ENCODE assay signal across 27 cellular contexts in the genomic region with DNA sequence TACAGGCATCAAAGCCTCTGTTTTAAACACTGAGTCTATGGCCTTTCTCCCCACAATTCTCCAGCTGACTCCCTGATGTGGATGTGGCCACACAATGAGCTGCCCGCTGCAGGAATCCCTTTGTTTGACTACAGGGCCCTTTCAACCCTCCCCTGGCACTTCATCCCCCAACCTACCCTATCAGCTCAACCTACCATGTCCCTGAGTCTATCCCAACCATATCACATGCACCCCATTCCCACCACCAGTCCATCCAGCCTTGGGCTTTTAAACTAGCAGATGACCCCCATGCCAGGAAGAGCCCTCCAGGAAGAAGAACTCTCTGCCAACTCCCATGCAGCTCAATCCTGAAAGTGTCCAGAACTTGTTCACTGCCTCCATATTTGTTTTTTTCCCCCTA. TPM values are rescaled to one million over a fixed set of nuclear protein-coding genes. Genes with fewer than 3 reads are reported as not detected.
DNase-seq lines count a peak whose midpoint lies in the region; ATAC-seq and TF ChIP-seq lines count a peak whose summit lies in the region.
"Had no signal": no experiment of that assay in that cellular context is flagged by ENCODE, and none has a peak within 500 bp of the region (broad histone marks: within the 10 kb centered on the region; RNA-seq: fewer than 3 reads in every experiment).

No MANE protein-coding gene starts in this region.

- no peaks in the 10 kb centered on the region for H3K27me3 ChIP-seq in right atrium auricular region
- H3K27me3 ChIP-seq in lung (ENCODE audit: control insufficient read depth, insufficient read depth): no peaks in the 10 kb centered on the region
- no peaks in the 10 kb centered on the region for H3K27me3 ChIP-seq in upper lobe of right lung
- H3K27me3 ChIP-seq: BE2C, BLaER1 had no signal

- ATAC-seq in Right ventricle myocardium superior (ENCODE audit: poor library complexity): no peak
- no peak for ATAC-seq in lung (ENCODE audit: insufficient read depth, low FRiP score)
- ATAC-seq in upper lobe of right lung: no peak
- ATAC-seq: A549, GM12878 had no signal

- no peaks in the 10 kb centered on the region for H3K4me1 Mint-ChIP-seq in activated CD4-positive, alpha-beta T cell treated with anti-CD3 and anti-CD28 coated beads, Interleukin-2, amount 10 ng/mL, durations not matched to agents 24 days and 14 days
- H3K4me1 Mint-ChIP-seq: CD4-positive, alpha-beta memory T cell; CD4-positive, CD25-positive, alpha-beta regulatory T cell; CD8-positive, alpha-beta memory T cell had no signal

- no peak overlapping the region for H3K4me3 Mint-ChIP-seq in activated CD4-positive, alpha-beta T cell treated with anti-CD3 and anti-CD28 coated beads, Interleukin-2, amount 10 ng/mL, durations not matched to agents 24 days and 14 days
- H3K4me3 Mint-ChIP-seq: CD14-positive monocyte; CD4-positive, alpha-beta memory T cell; CD4-positive, CD25-positive, alpha-beta regulatory T cell; CD8-positive, alpha-beta memory T cell had no signal

- H3K27me3 Mint-ChIP-seq in activated CD4-positive, alpha-beta T cell treated with anti-CD3 and anti-CD28 coated beads, Interleukin-2, amount 10 ng/mL, durations not matched to agents 24 days and 14 days: peaks cover 6% of the 10 kb centered on the region

- intact Hi-C loops in activated CD4-positive, alpha-beta T cell treated with anti-CD3 and anti-CD28 coated beads, Interleukin-2, amount 10 ng/mL, durations not matched to agents 24 days and 14 days (cut with micrococcal nuclease): no loop called here
- intact Hi-C loops in Right ventricle myocardium superior (cut with DNase I): no loop called here
- intact Hi-C loops in upper lobe of right lung (cut with DNase I): no loop called here

- TF ChIP-seq CTCF in right atrium auricular region (IDR thresholded peaks at IDR 0.05): no peak
- no peak for TF ChIP-seq CTCF in lung (IDR thresholded peaks at IDR 0.05; ENCODE audit: control extremely low read depth, extremely low read depth)
- TF ChIP-seq CTCF in upper lobe of right lung (IDR thresholded peaks at IDR 0.05): no peak

- 86 to 92% methylated on average over 1 of the region's 1 CpG for WGBS in lung, 2 donors

- no peaks in the 10 kb centered on the region for H3K9me3 ChIP-seq in right atrium auricular region
- H3K9me3 ChIP-seq in lung (ENCODE audit: control insufficient read depth in 2 of 2, insufficient read depth in 1 of 2, low read length in 1 of 2): peaks cover 0 to 4% of the 10 kb centered on the region in 2 donors
- H3K9me3 ChIP-seq in upper lobe of right lung: no peaks in the 10 kb centered on the region
- H3K9me3 ChIP-seq: A549, BE2C, BLaER1 had no signal

- H3K36me3 Mint-ChIP-seq in activated CD4-positive, alpha-beta T cell treated with anti-CD3 and anti-CD28 coated beads, Interleukin-2, amount 10 ng/mL, durations not matched to agents 24 days and 14 days (ENCODE audit: low read depth): no peaks in the 10 kb centered on the region
- H3K36me3 Mint-ChIP-seq: CD4-positive, alpha-beta memory T cell; CD4-positive, CD25-positive, alpha-beta regulatory T cell; CD8-positive, alpha-beta memory T cell had no signal

- H3K4me1 ChIP-seq in right atrium auricular region: no peaks in the 10 kb centered on the region
- H3K4me1 ChIP-seq in lung (ENCODE audit: control insufficient read depth in 2 of 2, insufficient read depth in 2 of 2, low read length in 2 of 2): peaks cover 0 to 3% of the 10 kb centered on the region in 2 donors
- no peaks in the 10 kb centered on the region for H3K4me1 ChIP-seq in upper lobe of right lung
- H3K4me1 ChIP-seq: A549, BE2C, BLaER1 had no signal

- H3K9me3 Mint-ChIP-seq in activated CD4-positive, alpha-beta T cell treated with anti-CD3 and anti-CD28 coated beads, Interleukin-2, amount 10 ng/mL, durations not matched to agents 24 days and 14 days: no peaks in the 10 kb centered on the region
- H3K9me3 Mint-ChIP-seq: CD4-positive, alpha-beta memory T cell had no signal

- no peak overlapping the region for H3K4me3 ChIP-seq in right atrium auricular region
- no peak overlapping the region for H3K4me3 ChIP-seq in lung
- no peak overlapping the region for H3K4me3 ChIP-seq in upper lobe of right lung
- H3K4me3 ChIP-seq: A549, BLaER1, GM12878 had no signal

- H3K27ac ChIP-seq in right atrium auricular region (no peak overlapping the region), lung (ENCODE audit: low read depth in 1 of 2, low read length in 1 of 2) (no peak overlapping the region), upper lobe of right lung (no peak overlapping the region)
- H3K27ac ChIP-seq: 22Rv1, A549, BLaER1 had no signal

- H3K36me3 ChIP-seq in right atrium auricular region (no peaks in the 10 kb centered on the region), lung (ENCODE audit: control insufficient read depth in 2 of 2, insufficient read depth in 2 of 2, low read length in 2 of 2) (no peaks in the 10 kb centered on the region), upper lobe of right lung (no peaks in the 10 kb centered on the region)
- H3K36me3 ChIP-seq: BE2C, BLaER1 had no signal

- H3K27ac Mint-ChIP-seq in activated CD4-positive, alpha-beta T cell treated with anti-CD3 and anti-CD28 coated beads, Interleukin-2, amount 10 ng/mL, durations not matched to agents 24 days and 14 days: no peak overlapping the region
- H3K27ac Mint-ChIP-seq: CD4-positive, alpha-beta memory T cell; CD4-positive, CD25-positive, alpha-beta regulatory T cell; CD8-positive, alpha-beta memory T cell had no signal

- DNase-seq in activated CD4-positive, alpha-beta T cell treated with anti-CD3 and anti-CD28 coated beads, Interleukin-2, amount 10 ng/mL, durations not matched to agents 24 days and 14 days: peak; percentile 28
- no peak for DNase-seq in activated CD4-positive, alpha-beta T cell treated with anti-CD3 and anti-CD28 coated beads, Interleukin-2, amount 50 U/mL, for 48 hours
- peak; percentile 23 for DNase-seq in right atrium auricular region (ENCODE audit: low spot score)
- DNase-seq in Right ventricle myocardium superior: no peak
- peak; percentile 17 for DNase-seq in lung (ENCODE audit: low spot score)
- DNase-seq in upper lobe of right lung: peak; percentile 3
- DNase-seq in T-helper 9 cell: no peak
- DNase-seq in NCI-H2196 treated with DMSO at 0.1 percent for 48 hours (lab: John Stamatoyannopoulos, UW; ENCODE audit: unreplicated experiment): no peak
- DNase-seq: BE2C; C1 segment of cervical spinal cord; CD4-positive, alpha-beta memory T cell; CD4-positive, CD25-positive, alpha-beta regulatory T cell; CD8-positive, alpha-beta memory T cell; COR-L47; DMS 273 treated with DMSO at 0.1 percent for 48 hours; DMS79; DND-41; EL; GDM1 had no signal

RNA-seq across cellular contexts. Expression of a gene that starts 46.9 kb away (rescaled TPM):
- total RNA-seq in activated CD4-positive, alpha-beta T cell treated with anti-CD3 and anti-CD28 coated beads, Interleukin-2, amount 10 ng/mL, durations not matched to agents 24 days and 14 days: not detected in 2 replicates
- total RNA-seq in right atrium auricular region (not detected), Right ventricle myocardium superior (not detected), lung (not detected), upper lobe of right lung (not detected)
- not detected for polyA plus RNA-seq in lung
- total RNA-seq: A172; CD4-positive, alpha-beta memory T cell; CD4-positive, CD25-positive, alpha-beta regulatory T cell; CD8-positive, alpha-beta memory T cell; Daoy; G401; GM12878 had no signal
- polyA plus RNA-seq: A549; CD14-positive monocyte; CD4-positive, alpha-beta memory T cell; CD4-positive, CD25-positive, alpha-beta regulatory T cell; CD8-positive, alpha-beta memory T cell; GM12878 had no signal

Comparison
In these comparisons a context has a peak if more than half of its experiments do, and no peak if none do; other contexts are left out.
1. DNase-seq: peak in activated CD4-positive, alpha-beta T cell treated with anti-CD3 and anti-CD28 coated beads, Interleukin-2, amount 10 ng/mL, durations not matched to agents 24 days and 14 days (single experiment), right atrium auricular region (single experiment), lung (single experiment) and upper lobe of right lung (single experiment); none in activated CD4-positive, alpha-beta T cell treated with anti-CD3 and anti-CD28 coated beads, Interleukin-2, amount 50 U/mL, for 48 hours (0 of 2), Right ventricle myocardium superior (single experiment), T-helper 9 cell (single experiment) and NCI-H2196 treated with DMSO at 0.1 percent for 48 hours (single experiment).